ENCODE assay signal across 16 cellular contexts in genomic region chrX:13226214-13226613, GRCh38.
DNase-seq lines count a peak whose midpoint lies in the region; ATAC-seq and FAIRE-seq lines count a peak whose summit lies in the region.
"Had no signal": no experiment of that assay in that cellular context is flagged by ENCODE, and none has a peak within 500 bp of the region (broad histone marks: within the 10 kb centered on the region; RNA-seq: fewer than 3 reads in every experiment).

No MANE protein-coding gene starts in this region.

- peak; percentile 57 for FAIRE-seq in HTR-8/SVneo (lab: Jason Lieb, UNC)
- FAIRE-seq: A204.1, D721Med, G401.6, H1 had no signal

- intact Hi-C loops in left cardiac atrium (cut with DNase I): loop anchor here in 1 of 2 donors (10.0 kb wide), 1 partner anchor 111 kb away; no protein-coding TSS in a partner anchor

- no peak for ATAC-seq in left cardiac atrium

- no peak for DNase-seq in HTR-8/SVneo (ENCODE audit: insufficient read length, low spot score)
- DNase-seq in RPMI7951 (ENCODE audit: low read depth): peak; percentile 64
- peak; percentile 66 for DNase-seq in fibroblast of peridontal ligament (ENCODE audit: extremely low read depth)
- DNase-seq in left cardiac atrium: no peak
- no peak for DNase-seq in activated CD4-positive, alpha-beta T cell treated with anti-CD3 and anti-CD28 coated beads, Interleukin-2, amount 50 U/mL, for 1 hour
- DNase-seq in T-helper 2 cell: no peak
- no peak for DNase-seq in nucleus accumbens (lab: John Stamatoyannopoulos, UW)
- DNase-seq: BE2C; CD4-positive, alpha-beta memory T cell; DMS153; DMS79 treated with DMSO at 0.1 percent for 48 hours; EL had no signal

Comparison
In these comparisons a context has a peak if more than half of its experiments do, and no peak if none do; other contexts are left out.
1. DNase-seq: peak in RPMI7951 (single experiment) and fibroblast of peridontal ligament (single experiment); none in HTR-8/SVneo (single experiment), left cardiac atrium (single experiment), activated CD4-positive, alpha-beta T cell treated with anti-CD3 and anti-CD28 coated beads, Interleukin-2, amount 50 U/mL, for 1 hour (single experiment), T-helper 2 cell (0 of 5) and nucleus accumbens (0 of 56).